ENCODE assay signal across 8 cellular contexts in the genomic region with DNA sequence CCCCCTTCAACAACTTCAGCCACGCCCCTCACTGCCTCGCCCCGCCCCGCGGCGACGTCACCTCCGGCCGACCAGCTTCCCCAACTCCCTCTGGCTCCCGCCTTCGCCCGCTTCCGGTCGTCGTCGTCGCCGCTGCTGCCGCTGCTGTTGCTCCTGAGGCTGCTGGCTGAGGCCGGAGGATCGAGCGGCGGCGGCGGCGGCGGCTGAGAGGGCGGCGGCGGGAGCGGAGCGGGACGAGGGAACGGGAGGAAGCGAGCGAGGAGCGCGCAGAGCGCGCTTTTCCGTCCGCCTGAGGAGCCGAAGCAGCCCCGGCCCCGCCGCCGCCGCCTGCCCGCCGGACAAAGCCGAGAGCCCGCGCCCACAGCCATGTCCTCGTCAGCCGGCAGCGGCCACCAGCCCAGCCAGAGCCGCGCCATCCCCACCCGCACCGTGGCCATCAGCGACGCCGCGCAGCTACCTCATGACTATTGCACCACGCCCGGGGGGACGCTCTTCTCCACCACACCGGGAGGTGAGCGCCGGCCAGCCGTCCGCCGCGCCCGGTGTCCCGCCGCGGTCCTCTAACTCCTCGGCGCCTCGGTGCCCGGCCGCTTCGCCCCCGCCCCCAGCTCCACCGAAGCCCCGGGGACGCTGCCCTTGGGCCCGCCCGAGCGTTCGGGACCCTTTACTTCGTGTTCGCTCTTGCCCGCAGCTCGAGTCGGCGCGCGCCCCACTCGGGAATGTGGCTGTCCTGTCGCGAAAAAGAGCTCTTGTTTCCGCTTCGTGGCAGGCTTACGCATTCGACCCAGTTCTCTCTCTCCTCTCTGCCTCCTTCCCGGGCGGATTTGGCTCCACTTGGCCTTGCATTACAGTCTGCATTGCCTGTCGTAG. TPM values are rescaled to one million over a fixed set of nuclear protein-coding genes. Genes with fewer than 3 reads are reported as not detected.
DNase-seq lines count a peak whose midpoint lies in the region; ATAC-seq and TF ChIP-seq lines count a peak whose summit lies in the region.

TSS of gene EIF4EBP2 (plus strand) at position 110 of the 870 bp plus-strand sequence. CDS start at position 367, 257 bp downstream.

- peak within 1 kb of the TSS; percentile 94 for H3K27ac ChIP-seq in thymus (ENCODE audit: low read depth)

- peak; percentile 89 for ATAC-seq in HG02642 (IDR thresholded peaks at IDR 0.05; ENCODE audit: poor library complexity, unreplicated experiment)
- peak; percentile 82 for ATAC-seq in activated naive CD8-positive, alpha-beta T cell treated with anti-CD3 and anti-CD28 coated beads, Interleukin-2, amount 10 ng/mL, durations not matched to agents 7 days and 5 days (ENCODE audit: low read depth)

- peaks cover 14% of the 10 kb centered on the region for H3K36me3 Mint-ChIP-seq in activated naive CD8-positive, alpha-beta T cell treated with anti-CD3 and anti-CD28 coated beads, Interleukin-2, amount 10 ng/mL, durations not matched to agents 7 days and 5 days
- peaks cover 8% of the 10 kb centered on the region for H3K36me3 Mint-ChIP-seq in osteocyte (ENCODE audit: unreplicated experiment)

- POLR2A ChIA-PET in activated naive CD8-positive, alpha-beta T cell treated with anti-CD3 and anti-CD28 coated beads, Interleukin-2, amount 10 ng/mL, durations not matched to agents 7 days and 5 days (lab: Charles Lee): interaction anchor here (0.6 to 2.8 kb wide), 15 partner anchors 14 to 1504 kb away, joined by 3 to 16 read pairs (median 3); partner anchors contain the start of genes LRRC20, NODAL and SAR1A

- H3K4me1 Mint-ChIP-seq in activated naive CD8-positive, alpha-beta T cell treated with anti-CD3 and anti-CD28 coated beads, Interleukin-2, amount 10 ng/mL, durations not matched to agents 7 days and 5 days: peaks cover 34% of the 10 kb centered on the region
- peaks cover 39% of the 10 kb centered on the region for H3K4me1 Mint-ChIP-seq in osteocyte (ENCODE audit: unreplicated experiment)

- no peaks in the 10 kb centered on the region for H3K36me3 ChIP-seq in thymus (ENCODE audit: control insufficient read depth, insufficient read depth)

- intact Hi-C loops in head of caudate nucleus (cut with DNase I): loop anchor here (2.0 kb wide), 1 partner anchor 21 kb away; the partner anchor contains the start of gene LRRC20

- no peaks in the 10 kb centered on the region for H3K9me3 Mint-ChIP-seq in activated naive CD8-positive, alpha-beta T cell treated with anti-CD3 and anti-CD28 coated beads, Interleukin-2, amount 10 ng/mL, durations not matched to agents 7 days and 5 days
- H3K9me3 Mint-ChIP-seq in osteocyte (ENCODE audit: unreplicated experiment): no peaks in the 10 kb centered on the region

- peak within 1 kb of the TSS; percentile 89 for H3K4me3 Mint-ChIP-seq in activated naive CD8-positive, alpha-beta T cell treated with anti-CD3 and anti-CD28 coated beads, Interleukin-2, amount 10 ng/mL, durations not matched to agents 7 days and 5 days
- H3K4me3 Mint-ChIP-seq in osteocyte (ENCODE audit: unreplicated experiment): peak within 1 kb of the TSS; percentile 99

- peak within 1 kb of the TSS; percentile 90 for H3K4me3 ChIP-seq in thymus (ENCODE audit: low read length)

- peak within 1 kb of the TSS; percentile 93 for H3K27ac Mint-ChIP-seq in activated naive CD8-positive, alpha-beta T cell treated with anti-CD3 and anti-CD28 coated beads, Interleukin-2, amount 10 ng/mL, durations not matched to agents 7 days and 5 days
- H3K27ac Mint-ChIP-seq in osteocyte (ENCODE audit: unreplicated experiment): peak within 1 kb of the TSS; percentile 96

- under 1% methylated on average over 110 of the region's 110 CpGs for WGBS in thymus

- DNase-seq in GM10266 (ENCODE audit: extremely low spot score): peak; percentile 97
- DNase-seq in NCI-H128 (lab: John Stamatoyannopoulos, UW; ENCODE audit: unreplicated experiment): peak; percentile 73
- peak; percentile 35 to 88 for DNase-seq in SW 1271 (lab: John Stamatoyannopoulos, UW)
- peak; percentile 100 for DNase-seq in activated naive CD8-positive, alpha-beta T cell treated with anti-CD3 and anti-CD28 coated beads, Interleukin-2, amount 10 ng/mL, durations not matched to agents 7 days and 5 days
- DNase-seq in head of caudate nucleus: peak; percentile 96 to 100 (median 99)
- DNase-seq in osteocyte (ENCODE audit: extremely low spot score, unreplicated experiment): peak; percentile 100

- H3K27me3 ChIP-seq in thymus (ENCODE audit: control insufficient read depth, insufficient read depth): no peaks in the 10 kb centered on the region

- no peak for TF ChIP-seq CTCF in GM10266 (IDR thresholded peaks at IDR 0.05; ENCODE audit: control insufficient read depth, insufficient read depth, low read depth, missing control alignments)
- TF ChIP-seq CTCF in osteocyte (IDR thresholded peaks at IDR 0.05): no peak

- no peaks in the 10 kb centered on the region for H3K9me3 ChIP-seq in thymus (ENCODE audit: control insufficient read depth)

- no peaks in the 10 kb centered on the region for H3K27me3 Mint-ChIP-seq in activated naive CD8-positive, alpha-beta T cell treated with anti-CD3 and anti-CD28 coated beads, Interleukin-2, amount 10 ng/mL, durations not matched to agents 7 days and 5 days
- no peaks in the 10 kb centered on the region for H3K27me3 Mint-ChIP-seq in osteocyte (ENCODE audit: unreplicated experiment)

- H3K4me1 ChIP-seq in thymus (ENCODE audit: control insufficient read depth, insufficient read depth, low read length): peaks cover 16% of the 10 kb centered on the region

RNA-seq across cellular contexts. Expression of gene EIF4EBP2, which starts in this region (rescaled TPM):
- total RNA-seq in activated naive CD8-positive, alpha-beta T cell treated with anti-CD3 and anti-CD28 coated beads, Interleukin-2, amount 10 ng/mL, durations not matched to agents 7 days and 5 days: 10 to 100 TPM; 49.3 to 54.2 TPM
- 40.4 and 41.1 TPM in 2 replicates for total RNA-seq in osteocyte
- 32.1 TPM for polyA plus RNA-seq in thymus

Comparison
In these comparisons a context has a peak if more than half of its experiments do, and no peak if none do; other contexts are left out.
1. Peak in every context shown above with its lines: DNase-seq, ATAC-seq, H3K4me3 ChIP-seq and H3K27ac ChIP-seq.